ENCODE assay signal across 27 cellular contexts in genomic region chr10:96676272-96677112, GRCh38. TPM values are rescaled to one million over a fixed set of nuclear protein-coding genes. Genes with fewer than 3 reads are reported as not detected.
DNase-seq lines count a peak whose midpoint lies in the region; ATAC-seq, FAIRE-seq and TF ChIP-seq lines count a peak whose summit lies in the region.
"Had no signal": no experiment of that assay in that cellular context is flagged by ENCODE, and none has a peak within 500 bp of the region (broad histone marks: within the 10 kb centered on the region; RNA-seq: fewer than 3 reads in every experiment).

No MANE protein-coding gene starts in this region.

- H3K27ac Mint-ChIP-seq in Calu3 (ENCODE audit: unreplicated experiment) (peak overlapping the region; percentile 91), glutamatergic neuron (ENCODE audit: unreplicated experiment) (no peak overlapping the region)
- H3K27ac Mint-ChIP-seq: activated CD4-positive, alpha-beta T cell treated with anti-CD3 and anti-CD28 coated beads for 36 hours; activated CD8-positive, alpha-beta T cell treated with anti-CD3 and anti-CD28 coated beads, Interleukin-2, amount 10 ng/mL, durations not matched to agents 7 days and 5 days; activated naive CD4-positive, alpha-beta T cell treated with anti-CD3 and anti-CD28 coated beads, Interleukin-2, amount 50 U/mL, for 72 hours; CD4-positive, alpha-beta T cell had no signal

- intact Hi-C loops in Calu3 (cut with micrococcal nuclease; ENCODE audit: unreplicated experiment): loop anchor here (1.0 kb wide), 1 partner anchor 18 kb away; no protein-coding TSS in a partner anchor
- intact Hi-C loops in spleen (cut with DNase I; ENCODE audit: low total_unique reads): no loop called here

- H3K27me3 Mint-ChIP-seq in Calu3 (ENCODE audit: unreplicated experiment) (no peaks in the 10 kb centered on the region), glutamatergic neuron (ENCODE audit: unreplicated experiment) (no peaks in the 10 kb centered on the region)
- H3K27me3 Mint-ChIP-seq: activated CD4-positive, alpha-beta T cell treated with anti-CD3 and anti-CD28 coated beads for 36 hours; CD4-positive, alpha-beta T cell had no signal

- ATAC-seq in HG03378 (IDR thresholded peaks at IDR 0.05; ENCODE audit: unreplicated experiment): no peak
- ATAC-seq in HG02973 (IDR thresholded peaks at IDR 0.05; ENCODE audit: unreplicated experiment): no peak
- ATAC-seq: activated CD4-positive, alpha-beta T cell treated with anti-CD3 and anti-CD28 coated beads for 36 hours; activated CD8-positive, alpha-beta T cell treated with anti-CD3 and anti-CD28 coated beads, Interleukin-2, amount 10 ng/mL, durations not matched to agents 7 days and 5 days; activated naive CD4-positive, alpha-beta T cell treated with anti-CD3 and anti-CD28 coated beads, Interleukin-2, amount 50 U/mL, for 72 hours; naive thymus-derived CD8-positive, alpha-beta T cell had no signal

- peaks cover 11% of the 10 kb centered on the region for H3K36me3 ChIP-seq in SU-DHL-6 (ENCODE audit: low read length)
- H3K36me3 ChIP-seq in liver (ENCODE audit: control insufficient read depth in 4 of 4, insufficient read depth in 3 of 4, low read depth in 1 of 4, low read length in 3 of 4): no peaks in the 10 kb centered on the region
- peaks cover 0 to 34% (median 0%) of the 10 kb centered on the region in 6 donors for H3K36me3 ChIP-seq in spleen
- H3K36me3 ChIP-seq: cardiac muscle cell, Peyer's patch, thoracic aorta had no signal

- peaks cover 33% of the 10 kb centered on the region for H3F3A ChIP-seq in SU-DHL-6 (ENCODE audit: insufficient read depth)

- CTCF ChIA-PET in Calu3 (lab: Charles Lee): interaction anchor here (0.7 to 0.8 kb wide), 6 partner anchors 12 to 587 kb away, joined by 3 to 7 read pairs (median 3); no protein-coding TSS in a partner anchor

- BruUV-seq in Calu3 (replicated peaks; lab: Mats Ljungman, UMichigan): no TSS peak

- TF ChIP-seq POLR2A in spleen (IDR thresholded peaks at IDR 0.05): no peak
- no peak for TF ChIP-seq POLR2A in GM12891 (IDR thresholded peaks at IDR 0.05; ENCODE audit: low read depth, low read length)

- no peak overlapping the region for H3K4me3 ChIP-seq in SU-DHL-6 (ENCODE audit: insufficient read depth, low read length, poor library complexity, severe bottlenecking)
- H3K4me3 ChIP-seq in liver (ENCODE audit: low read depth in 1 of 3, low read length in 3 of 3): no peak overlapping the region
- H3K4me3 ChIP-seq in spleen: no peak overlapping the region
- H3K4me3 ChIP-seq: cardiac muscle cell, Peyer's patch, thoracic aorta had no signal

- H3K9ac ChIP-seq in SU-DHL-6 (ENCODE audit: low read length): peak overlapping the region; percentile 15; the same call in 1 of the 2 replicates
- peak overlapping the region in 1 of 2 donors; percentile 52 for H3K9ac ChIP-seq in liver (ENCODE audit: low read depth in 1 of 2, low read length in 2 of 2)

- peaks cover 4% of the 10 kb centered on the region for H4K20me1 ChIP-seq in SU-DHL-6 (ENCODE audit: low read depth, low read length)

- H3K4me1 Mint-ChIP-seq in Calu3 (ENCODE audit: low read depth, unreplicated experiment) (peaks cover 51% of the 10 kb centered on the region), glutamatergic neuron (ENCODE audit: low read depth, unreplicated experiment) (peaks cover 1% of the 10 kb centered on the region)

- H3K79me2 ChIP-seq in SU-DHL-6 (ENCODE audit: insufficient read depth, low read length): peaks cover 99% of the 10 kb centered on the region

- 35% methylated on average over 10 of the region's 10 CpGs for WGBS in liver
- 80 to 89% (median 87%) methylated on average over 10 of the region's 10 CpGs for WGBS in spleen, 5 donors

- H3K4me2 ChIP-seq in SU-DHL-6 (ENCODE audit: low read depth, low read length, poor library complexity, severe bottlenecking): peak overlapping the region; percentile 24

- H3K4me3 Mint-ChIP-seq in Calu3 (ENCODE audit: low read depth, unreplicated experiment) (peak overlapping the region; percentile 56), glutamatergic neuron (ENCODE audit: unreplicated experiment) (no peak overlapping the region)
- H3K4me3 Mint-ChIP-seq: activated CD4-positive, alpha-beta T cell treated with anti-CD3 and anti-CD28 coated beads for 36 hours; activated CD8-positive, alpha-beta T cell treated with anti-CD3 and anti-CD28 coated beads, Interleukin-2, amount 10 ng/mL, durations not matched to agents 7 days and 5 days; CD4-positive, alpha-beta T cell had no signal

- H3K36me3 Mint-ChIP-seq in Calu3 (ENCODE audit: insufficient read depth, unreplicated experiment) (peaks cover 49% of the 10 kb centered on the region), glutamatergic neuron (ENCODE audit: unreplicated experiment) (no peaks in the 10 kb centered on the region)
- H3K36me3 Mint-ChIP-seq: activated naive CD4-positive, alpha-beta T cell treated with anti-CD3 and anti-CD28 coated beads, Interleukin-2, amount 50 U/mL, for 72 hours had no signal

- no peak overlapping the region for H2AFZ ChIP-seq in SU-DHL-6 (ENCODE audit: low read depth, low read length, severe bottlenecking)

- H3K27me3 ChIP-seq in SU-DHL-6 (ENCODE audit: low read length): no peaks in the 10 kb centered on the region
- no peaks in the 10 kb centered on the region for H3K27me3 ChIP-seq in liver (ENCODE audit: control insufficient read depth in 4 of 4, insufficient read depth in 4 of 4, low read length in 3 of 4)
- no peaks in the 10 kb centered on the region for H3K27me3 ChIP-seq in spleen (replicated peaks in 1 of 7)
- H3K27me3 ChIP-seq: cardiac muscle cell, Peyer's patch had no signal

- H3K9me2 ChIP-seq in SU-DHL-6 (replicated peaks; ENCODE audit: insufficient read depth, low read length): no peaks in the 10 kb centered on the region

- TF ChIP-seq RAD21 in liver (IDR thresholded peaks at IDR 0.05): peak in 1 of 2 donors; percentile 2

- TF ChIP-seq CTCF in Calu3 (IDR thresholded peaks at IDR 0.05; ENCODE audit: unreplicated experiment) (no peak), SU-DHL-6 (IDR thresholded peaks at IDR 0.05; ENCODE audit: insufficient read depth, low read length, poor library complexity, severe bottlenecking) (no peak), liver (IDR thresholded peaks at IDR 0.05; ENCODE audit: low read depth, low read length, missing input control) (no peak), spleen (IDR thresholded peaks at IDR 0.05 in 8 of 11, conservative IDR thresholded peaks at IDR 0.05 in 3 of 11) (no peak), glutamatergic neuron (IDR thresholded peaks at IDR 0.05; ENCODE audit: partially characterized antibody, unreplicated experiment) (no peak)

- DNase-seq in Calu3: no peak
- DNase-seq in spleen: no peak
- no peak for DNase-seq in glutamatergic neuron
- no peak for DNase-seq in GM12891 (ENCODE audit: insufficient read length, low spot score)
- DNase-seq: activated CD4-positive, alpha-beta T cell treated with anti-CD3 and anti-CD28 coated beads for 36 hours; activated CD8-positive, alpha-beta T cell treated with anti-CD3 and anti-CD28 coated beads, Interleukin-2, amount 10 ng/mL, durations not matched to agents 7 days and 5 days; activated effector memory CD4-positive, alpha-beta T cell treated with Interleukin-2 at 50 U/mL for 16 hours; activated T-cell treated with anti-CD3 and anti-CD28 coated beads for 4 hours; aorta; CD4-positive, alpha-beta T cell; DMS 273 treated with DMSO at 0.1 percent for 48 hours; EL; naive thymus-derived CD8-positive, alpha-beta T cell; NCI-H146; NCI-H226; NCI-H69; Peyer's patch; SHP77 treated with DMSO at 0.1 percent for 48 hours; stimulated activated naive CD4-positive, alpha-beta T cell treated with Interleukin-2 at 50 U/mL for 16 hours had no signal

- H3K9me3 ChIP-seq in SU-DHL-6 (ENCODE audit: insufficient read depth, low read length) (no peaks in the 10 kb centered on the region), liver (ENCODE audit: control insufficient read depth in 4 of 4, low read length in 3 of 4) (no peaks in the 10 kb centered on the region), spleen (peaks cover 0 to 5% (median 0%) of the 10 kb centered on the region in 8 donors)
- H3K9me3 ChIP-seq: Peyer's patch, thoracic aorta had no signal

- H3K9me3 Mint-ChIP-seq in Calu3 (ENCODE audit: low read depth, unreplicated experiment) (no peaks in the 10 kb centered on the region), glutamatergic neuron (ENCODE audit: unreplicated experiment) (no peaks in the 10 kb centered on the region)
- H3K9me3 Mint-ChIP-seq: CD4-positive, alpha-beta T cell had no signal

- no peak for FAIRE-seq in GM12891 (lab: Jason Lieb, UNC)
- FAIRE-seq: colon had no signal

- H3K4me1 ChIP-seq in liver (ENCODE audit: control insufficient read depth in 4 of 4, insufficient read depth in 4 of 4, low read length in 3 of 4) (peaks cover 16 to 62% (median 44%) of the 10 kb centered on the region in 4 donors), spleen (peaks cover 43 to 100% (median 84%) of the 10 kb centered on the region in 6 donors)

- H3K27ac ChIP-seq in SU-DHL-6 (ENCODE audit: low read depth, low read length): peak overlapping the region; percentile 56
- peak overlapping the region; percentile 91 to 95 for H3K27ac ChIP-seq in liver (ENCODE audit: low read depth in 1 of 2, low read length in 2 of 2)
- peak overlapping the region; percentile 4 to 97 (median 92) for H3K27ac ChIP-seq in spleen
- H3K27ac ChIP-seq: cardiac muscle cell, thoracic aorta had no signal

TF ChIP-seq in liver, 16 proteins besides CTCF, POLR2A, EP300 and RAD21 (continues in another document):
- no peak for TF ChIP-seq FOXA1 (IDR thresholded peaks at IDR 0.05)
- TF ChIP-seq HNF4G (IDR thresholded peaks at IDR 0.05): peak; percentile 8
- peak; percentile 9 for TF ChIP-seq YY1 (IDR thresholded peaks at IDR 0.05)
- TF ChIP-seq GABPA (IDR thresholded peaks at IDR 0.05 in 1 of 2, conservative IDR thresholded peaks at IDR 0.05 in 1 of 2): no peak
- TF ChIP-seq HNF4A (conservative IDR thresholded peaks at IDR 0.05): peak in 1 of 2 donors; percentile 61
- peak; percentile 37 for TF ChIP-seq NR2F2 (IDR thresholded peaks at IDR 0.05)
- peak in 1 of 2 donors; percentile 36 for TF ChIP-seq JUND (IDR thresholded peaks at IDR 0.05)
- no peak for TF ChIP-seq TAF1 (conservative IDR thresholded peaks at IDR 0.05)

TF ChIP-seq in GM12891, 5 proteins besides CTCF, POLR2A, EP300 and RAD21:
- no peak for TF ChIP-seq PAX5 (IDR thresholded peaks at IDR 0.05; ENCODE audit: insufficient read depth, low read length, severe bottlenecking)
- no peak for TF ChIP-seq POU2F2 (IDR thresholded peaks at IDR 0.05; ENCODE audit: low read depth, low read length)
- TF ChIP-seq POLR2AphosphoS5 (IDR thresholded peaks at IDR 0.05; ENCODE audit: low read depth, low read length): no peak
- TF ChIP-seq SPI1 (IDR thresholded peaks at IDR 0.05; ENCODE audit: low read depth, low read length): no peak
- no peak for TF ChIP-seq TAF1 (IDR thresholded peaks at IDR 0.05; ENCODE audit: low read depth, low read length)

RNA-seq across cellular contexts. Expression of gene PIK3AP1, which starts 43.8 kb away (rescaled TPM):
- total RNA-seq in Calu3 (2022) (114 and 117 TPM in 2 replicates), liver (100 to 1,000 TPM in 1 of 2 donors, 10 to 100 TPM in 1; 43.0 to 137 TPM), spleen (100 to 1,000 TPM; 126 to 256 (median 196) TPM), glutamatergic neuron (ENCODE audit: unreplicated experiment) (0.49 TPM)
- polyA plus RNA-seq in liver (10 to 100 TPM; 27.3 to 58.8 TPM), spleen (10 to 100 TPM; 59.8 to 84.1 (median 62.7) TPM)
- polyA plus RNA-seq in GM12891 (2012; ENCODE audit: low read depth, missing spikeins): 73.5 TPM

Comparison
In these comparisons a context has a peak if more than half of its experiments do, and no peak if none do; other contexts are left out.
1. RNA of gene PIK3AP1, which starts 43.8 kb away (total RNA-seq): 126 to 256 TPM in spleen, 43.0 to 137 TPM in liver and 114 to 117 TPM in Calu3; 0.49 TPM in glutamatergic neuron (single experiment); every median in the first group is over 10 times any median in the second.
2. Peak in every context shown above with its lines, with median percentiles within 50 percentile points of each other: H3K27ac ChIP-seq.